ENCODE assay signal across 34 cellular contexts in the genomic region with DNA sequence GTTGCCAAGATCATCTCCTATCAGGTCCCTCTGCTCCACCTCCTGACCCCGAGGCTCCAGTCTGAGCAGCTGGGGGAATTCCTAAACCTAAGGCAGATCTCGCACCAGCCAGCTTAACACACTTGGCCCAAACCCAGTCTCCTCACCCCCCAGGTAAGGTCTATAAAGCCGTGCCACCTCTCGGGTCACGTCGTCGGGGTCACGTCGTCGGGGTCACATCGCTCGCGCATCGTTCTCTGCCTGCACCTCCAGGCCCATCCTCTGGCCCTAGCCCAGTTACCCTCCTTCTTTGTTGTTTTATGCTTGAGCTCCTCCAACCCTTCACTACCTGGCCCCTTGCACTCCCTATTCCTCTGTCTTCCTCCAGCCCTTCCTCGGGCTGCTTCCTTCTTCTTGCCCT.
"Had no signal": no experiment of that assay in that cellular context is flagged by ENCODE, and none has a peak within 500 bp of the region (broad histone marks: within the 10 kb centered on the region; RNA-seq: fewer than 3 reads in every experiment).

No MANE protein-coding gene starts in this region.

- ATAC-seq: activated CD4-positive, alpha-beta T cell treated with anti-CD3 and anti-CD28 coated beads for 36 hours; activated CD4-positive, CD25-positive, alpha-beta regulatory T cell treated with anti-CD3 and anti-CD28 coated beads, Interleukin-2, amount 50 U/mL, for 24 hours; activated CD8-positive, alpha-beta memory T cell treated with anti-CD3 and anti-CD28 coated beads, Interleukin-2, amount 10 ng/mL, durations not matched to agents 7 days and 5 days; activated CD8-positive, alpha-beta T cell treated with anti-CD3 and anti-CD28 coated beads, Interleukin-2, amount 10 ng/mL, durations not matched to agents 7 days and 5 days; activated naive CD8-positive, alpha-beta T cell treated with anti-CD3 and anti-CD28 coated beads, Interleukin-2, amount 50 U/mL, for 24 hours; T-cell; WTC11 had no signal

- DNase-seq: activated CD4-positive, alpha-beta memory T cell treated with anti-CD3 and anti-CD28 coated beads, Interleukin-2, amount 10 ng/mL, durations not matched to agents 7 days and 5 days; activated CD4-positive, alpha-beta T cell treated with anti-CD3 and anti-CD28 coated beads for 1 hour; activated CD4-positive, alpha-beta T cell treated with anti-CD3 and anti-CD28 coated beads for 36 hours; activated CD4-positive, alpha-beta T cell treated with anti-CD3 and anti-CD28 coated beads for 48 hours; activated CD4-positive, alpha-beta T cell treated with anti-CD3 and anti-CD28 coated beads, Interleukin-2, amount 10 ng/mL, durations not matched to agents 7 days and 5 days; activated CD4-positive, alpha-beta T cell treated with anti-CD3 and anti-CD28 coated beads, Interleukin-2, amount 50 U/mL, for 48 hours; activated CD4-positive, CD25-positive, alpha-beta regulatory T cell; activated CD8-positive, alpha-beta memory T cell treated with anti-CD3 and anti-CD28 coated beads for 24 hours; activated CD8-positive, alpha-beta memory T cell treated with anti-CD3 and anti-CD28 coated beads, Interleukin-2, amount 10 ng/mL, durations not matched to agents 7 days and 5 days; activated CD8-positive, alpha-beta memory T cell treated with anti-CD3 and anti-CD28 coated beads, Interleukin-2, amount 50 U/mL, for 48 hours; activated CD8-positive, alpha-beta T cell treated with anti-CD3 and anti-CD28 coated beads, Interleukin-2, amount 10 ng/mL, durations not matched to agents 7 days and 5 days; activated effector memory CD4-positive, alpha-beta T cell treated with Interleukin-2 at 50 U/mL for 16 hours; activated gamma-delta T cell; activated naive CD4-positive, alpha-beta T cell treated with anti-CD3 and anti-CD28 coated beads, Interleukin-2, amount 10 ng/mL, durations not matched to agents 7 days and 5 days; activated naive CD4-positive, alpha-beta T cell treated with Interleukin-2 at 50 U/mL for 16 hours; activated naive CD8-positive, alpha-beta T cell treated with anti-CD3 and anti-CD28 coated beads, Interleukin-2, amount 10 ng/mL, durations not matched to agents 7 days and 5 days; activated naive CD8-positive, alpha-beta T cell treated with anti-CD3 and anti-CD28 coated beads, Interleukin-2, amount 50 U/mL, for 24 hours; activated T-cell treated with anti-CD3 and anti-CD28 coated beads, Interleukin-2, amount 50 U/mL, for 24 hours; activated T-cell treated with anti-CD3 and anti-CD28 coated beads, Interleukin-2, amount 50 U/mL, for 48 hours; amygdala; anterior cingulate cortex; central memory CD4-positive, alpha-beta T cell; T-cell; T-helper 2 cell; T-helper 9 cell had no signal

- H3K4me1 ChIP-seq: ascending aorta had no signal

- H3K27me3 ChIP-seq: ascending aorta had no signal

- H3K9me3 ChIP-seq: ascending aorta had no signal

- H3K27me3 Mint-ChIP-seq: activated naive CD8-positive, alpha-beta T cell treated with anti-CD3 and anti-CD28 coated beads, Interleukin-2, amount 10 ng/mL, durations not matched to agents 7 days and 5 days had no signal

- H3K4me3 Mint-ChIP-seq: activated CD4-positive, alpha-beta memory T cell treated with anti-CD3 and anti-CD28 coated beads, Interleukin-2, amount 10 ng/mL, durations not matched to agents 7 days and 5 days; activated CD4-positive, alpha-beta T cell treated with anti-CD3 and anti-CD28 coated beads for 36 hours; activated CD4-positive, alpha-beta T cell treated with anti-CD3 and anti-CD28 coated beads, Interleukin-2, amount 10 ng/mL, durations not matched to agents 7 days and 5 days; activated CD8-positive, alpha-beta memory T cell treated with anti-CD3 and anti-CD28 coated beads, Interleukin-2, amount 10 ng/mL, durations not matched to agents 7 days and 5 days; activated CD8-positive, alpha-beta T cell treated with anti-CD3 and anti-CD28 coated beads, Interleukin-2, amount 10 ng/mL, durations not matched to agents 7 days and 5 days; activated naive CD4-positive, alpha-beta T cell treated with anti-CD3 and anti-CD28 coated beads, Interleukin-2, amount 10 ng/mL, durations not matched to agents 7 days and 5 days; activated naive CD4-positive, alpha-beta T cell treated with anti-CD3 and anti-CD28 coated beads, Interleukin-2, amount 50 U/mL, for 24 hours; activated naive CD8-positive, alpha-beta T cell; activated naive CD8-positive, alpha-beta T cell treated with anti-CD3 and anti-CD28 coated beads, Interleukin-2, amount 10 ng/mL, durations not matched to agents 7 days and 5 days; activated naive CD8-positive, alpha-beta T cell treated with anti-CD3 and anti-CD28 coated beads, Interleukin-2, amount 50 U/mL, for 24 hours; activated T-cell treated with anti-CD3 and anti-CD28 coated beads, Interleukin-2, amount 50 U/mL, for 24 hours; brain; T-cell; T-helper 2 cell treated with Interferon-gamma antibody and Interleukin-4, amounts not matched to agents 5 μg/mL and 100 μg/mL, for 36 hours; WTC11 had no signal

- FAIRE-seq: TTC549 had no signal

- H3K9me3 Mint-ChIP-seq: activated CD4-positive, alpha-beta memory T cell treated with anti-CD3 and anti-CD28 coated beads, Interleukin-2, amount 10 ng/mL, durations not matched to agents 7 days and 5 days; activated naive CD4-positive, alpha-beta T cell treated with anti-CD3 and anti-CD28 coated beads, Interleukin-2, amount 10 ng/mL, durations not matched to agents 7 days and 5 days; activated naive CD4-positive, alpha-beta T cell treated with anti-CD3 and anti-CD28 coated beads, Interleukin-2, amount 50 U/mL, for 24 hours; activated naive CD8-positive, alpha-beta T cell treated with anti-CD3 and anti-CD28 coated beads, Interleukin-2, amount 10 ng/mL, durations not matched to agents 7 days and 5 days; activated naive CD8-positive, alpha-beta T cell treated with anti-CD3 and anti-CD28 coated beads, Interleukin-2, amount 50 U/mL, for 24 hours; activated T-cell treated with anti-CD3 and anti-CD28 coated beads, Interleukin-2, amount 50 U/mL, for 24 hours; T-cell had no signal

- H3K27ac Mint-ChIP-seq: activated CD4-positive, alpha-beta memory T cell treated with anti-CD3 and anti-CD28 coated beads, Interleukin-2, amount 10 ng/mL, durations not matched to agents 7 days and 5 days; activated CD4-positive, alpha-beta T cell treated with anti-CD3 and anti-CD28 coated beads for 36 hours; activated CD4-positive, alpha-beta T cell treated with anti-CD3 and anti-CD28 coated beads, Interleukin-2, amount 10 ng/mL, durations not matched to agents 7 days and 5 days; activated CD8-positive, alpha-beta memory T cell treated with anti-CD3 and anti-CD28 coated beads, Interleukin-2, amount 10 ng/mL, durations not matched to agents 7 days and 5 days; activated CD8-positive, alpha-beta T cell treated with anti-CD3 and anti-CD28 coated beads, Interleukin-2, amount 10 ng/mL, durations not matched to agents 7 days and 5 days; activated naive CD4-positive, alpha-beta T cell treated with anti-CD3 and anti-CD28 coated beads, Interleukin-2, amount 10 ng/mL, durations not matched to agents 7 days and 5 days; activated naive CD4-positive, alpha-beta T cell treated with anti-CD3 and anti-CD28 coated beads, Interleukin-2, amount 50 U/mL, for 24 hours; activated naive CD8-positive, alpha-beta T cell; activated naive CD8-positive, alpha-beta T cell treated with anti-CD3 and anti-CD28 coated beads, Interleukin-2, amount 10 ng/mL, durations not matched to agents 7 days and 5 days; activated naive CD8-positive, alpha-beta T cell treated with anti-CD3 and anti-CD28 coated beads, Interleukin-2, amount 50 U/mL, for 24 hours; activated T-cell treated with anti-CD3 and anti-CD28 coated beads, Interleukin-2, amount 50 U/mL, for 24 hours; activated T-helper 2 cell treated with anti-CD3 and anti-CD28 coated beads, Interferon-gamma antibody, Interleukin-2, Interleukin-4, amounts not matched to agents 10 μg/mL and 5 μg/mL and 100 μg/mL, durations not matched to agents 14 hours and 24 hours and 36 hours; brain; T-cell; T-helper 2 cell treated with Interferon-gamma antibody and Interleukin-4, amounts not matched to agents 5 μg/mL and 100 μg/mL, for 36 hours; WTC11 had no signal

- H3K36me3 ChIP-seq: ascending aorta had no signal

- H3K4me1 Mint-ChIP-seq: activated CD4-positive, alpha-beta T cell treated with anti-CD3 and anti-CD28 coated beads, Interleukin-2, amount 10 ng/mL, durations not matched to agents 7 days and 5 days; activated CD8-positive, alpha-beta memory T cell treated with anti-CD3 and anti-CD28 coated beads, Interleukin-2, amount 10 ng/mL, durations not matched to agents 7 days and 5 days; activated naive CD4-positive, alpha-beta T cell treated with anti-CD3 and anti-CD28 coated beads, Interleukin-2, amount 10 ng/mL, durations not matched to agents 7 days and 5 days; activated naive CD4-positive, alpha-beta T cell treated with anti-CD3 and anti-CD28 coated beads, Interleukin-2, amount 50 U/mL, for 24 hours; activated naive CD8-positive, alpha-beta T cell treated with anti-CD3 and anti-CD28 coated beads, Interleukin-2, amount 10 ng/mL, durations not matched to agents 7 days and 5 days; activated naive CD8-positive, alpha-beta T cell treated with anti-CD3 and anti-CD28 coated beads, Interleukin-2, amount 50 U/mL, for 24 hours; brain; T-cell; WTC11 had no signal

- H3K4me3 ChIP-seq: ascending aorta had no signal

- H3K27ac ChIP-seq: ascending aorta had no signal

- H3K36me3 Mint-ChIP-seq: activated CD8-positive, alpha-beta memory T cell treated with anti-CD3 and anti-CD28 coated beads, Interleukin-2, amount 10 ng/mL, durations not matched to agents 7 days and 5 days; activated naive CD4-positive, alpha-beta T cell treated with anti-CD3 and anti-CD28 coated beads, Interleukin-2, amount 10 ng/mL, durations not matched to agents 7 days and 5 days; activated naive CD4-positive, alpha-beta T cell treated with anti-CD3 and anti-CD28 coated beads, Interleukin-2, amount 50 U/mL, for 24 hours; activated naive CD8-positive, alpha-beta T cell; activated naive CD8-positive, alpha-beta T cell treated with anti-CD3 and anti-CD28 coated beads, Interleukin-2, amount 10 ng/mL, durations not matched to agents 7 days and 5 days; brain; T-cell had no signal
